9 cellular contexts compared by ENCODE assay signal in the genomic region with DNA sequence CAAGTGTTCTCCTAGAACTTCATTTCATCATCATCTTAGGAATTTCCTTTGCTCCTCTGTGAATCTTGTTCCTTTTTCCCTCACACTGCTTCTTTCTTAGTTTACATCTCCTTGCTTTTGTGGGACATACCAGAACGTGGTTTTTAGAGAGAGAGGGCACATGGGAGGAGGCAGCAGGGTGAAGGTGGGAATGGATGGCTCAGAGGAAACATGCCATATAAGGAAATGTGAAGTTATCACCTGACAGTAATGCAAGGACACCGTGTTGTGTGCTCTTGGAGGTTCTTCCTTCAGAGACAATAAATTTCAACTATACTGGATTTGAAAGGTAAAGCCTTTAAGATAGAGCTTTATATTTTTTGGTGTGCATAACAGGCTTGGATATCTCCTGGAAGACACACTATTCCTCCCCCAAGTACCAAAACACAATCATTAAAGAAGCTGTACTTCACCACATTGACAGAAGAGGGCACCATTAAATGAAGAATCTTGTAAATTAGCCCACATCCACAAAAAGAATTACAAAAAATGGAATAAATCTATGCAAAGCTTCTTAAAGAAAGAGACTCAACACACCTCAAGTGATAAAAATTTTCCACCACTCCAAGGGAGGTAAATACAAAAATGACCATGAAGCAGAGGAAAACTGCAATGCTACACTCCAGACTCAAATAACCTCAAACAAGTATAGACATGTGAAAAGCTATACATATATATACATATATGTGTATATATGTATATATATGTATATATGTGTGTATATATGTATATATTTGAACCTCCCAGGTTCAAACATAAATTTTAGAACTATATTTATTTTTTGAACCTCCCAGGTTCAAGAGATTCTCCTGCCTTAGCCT. TPM values are rescaled to one million over a fixed set of nuclear protein-coding genes. Genes with fewer than 3 reads are reported as not detected.
A peak's percentile ranks its signal among the peaks of the same experiment; 100 is the strongest.
DNase-seq lines count a peak whose midpoint lies in the region; ATAC-seq and TF ChIP-seq lines count a peak whose summit lies in the region.
"Had no signal": no experiment of that assay in that cellular context is flagged by ENCODE, and none has a peak within 500 bp of the region (broad histone marks: within the 10 kb centered on the region; RNA-seq: fewer than 3 reads in every experiment).

No MANE protein-coding gene starts in this region.

- no peak for TF ChIP-seq POLR2A in lower leg skin (IDR thresholded peaks at IDR 0.05)

- no peaks in the 10 kb centered on the region for H3K36me3 ChIP-seq in CD4-positive, CD25-positive, alpha-beta regulatory T cell (ENCODE audit: control insufficient read depth, insufficient read depth, low read length)
- H3K36me3 ChIP-seq in SK-N-SH (replicated peaks in 1 of 2; ENCODE audit: control insufficient read depth in 1 of 2, insufficient read depth in 2 of 2, low read length in 1 of 2) = no peaks in the 10 kb centered on the region
- H3K36me3 ChIP-seq in thoracic aorta = no peaks in the 10 kb centered on the region

- H3K9me2 ChIP-seq in SK-N-SH = no peaks in the 10 kb centered on the region

- no peaks in the 10 kb centered on the region for H3K79me2 ChIP-seq in SK-N-SH (ENCODE audit: insufficient read depth)

- CTCF ChIA-PET in SK-N-SH (lab: Yijun Ruan, JAX) = interaction anchor here (0.6 to 4.2 kb wide), 27 partner anchors 10 to 602 kb away, joined by 3 to 60 read pairs (median 4); a partner anchor contains a TSS

- no peak overlapping the region for H3K4me3 Mint-ChIP-seq in CD4-positive, CD25-positive, alpha-beta regulatory T cell
- H3K4me3 Mint-ChIP-seq: T-helper 1 cell treated with Interleukin-12 subunit alpha and Interleukin-12 subunit beta and Interleukin-4 antibody, amounts not matched to agents 30 μg/mL and 1 μg/mL, for 36 hours had no signal

- TF ChIP-seq RAD21 in SK-N-SH (IDR thresholded peaks at IDR 0.05; ENCODE audit: low read length) = peak; percentile 60

- TF ChIP-seq CTCF in SK-N-SH (IDR thresholded peaks at IDR 0.05) (peak; percentile 70), thoracic aorta (IDR thresholded peaks at IDR 0.05) (peak; percentile 59), lower leg skin (IDR thresholded peaks at IDR 0.05) (no peak)

- ATAC-seq in CD4-positive, CD25-positive, alpha-beta regulatory T cell (ENCODE audit: low read depth in 2 of 2) = peak in 1 of 2 donors; percentile 45
- ATAC-seq in GM19043 (IDR thresholded peaks at IDR 0.05; ENCODE audit: low read depth, unreplicated experiment) (peak; percentile 49), thoracic aorta (ENCODE audit: insufficient number of reproducible peaks, low FRiP score, low read depth) (no peak), GM21528 (IDR thresholded peaks at IDR 0.05; ENCODE audit: low FRiP score, unreplicated experiment) (no peak), HG02970 (IDR thresholded peaks at IDR 0.05; ENCODE audit: low FRiP score, unreplicated experiment) (no peak)

- peak overlapping the region in 1 of 3 donors; percentile 47 for H3K27ac Mint-ChIP-seq in CD4-positive, CD25-positive, alpha-beta regulatory T cell

- peak overlapping the region; percentile 15 for H3K4me3 ChIP-seq in CD4-positive, CD25-positive, alpha-beta regulatory T cell (ENCODE audit: low read depth, low read length)
- H3K4me3 ChIP-seq in SK-N-SH (ENCODE audit: low read depth in 2 of 2, low read length in 1 of 2) = no peak overlapping the region; a peak in 1 of 4 replicates
- no peak overlapping the region for H3K4me3 ChIP-seq in thoracic aorta
- H3K4me3 ChIP-seq in lower leg skin (ENCODE audit: low read depth, poor library complexity, severe bottlenecking) = no peak overlapping the region

- H3K4me1 ChIP-seq in CD4-positive, CD25-positive, alpha-beta regulatory T cell (ENCODE audit: control insufficient read depth, insufficient read depth, low read length, poor library complexity, severe bottlenecking) = no peaks in the 10 kb centered on the region
- H3K4me1 ChIP-seq in SK-N-SH (ENCODE audit: control insufficient read depth in 1 of 2, insufficient read depth in 2 of 2, low read depth in 1 of 2, low read length in 1 of 2) = no peaks in the 10 kb centered on the region
- peaks cover 0 to 11% of the 10 kb centered on the region in 2 donors for H3K4me1 ChIP-seq in thoracic aorta (ENCODE audit: control insufficient read depth in 1 of 2, low read depth in 2 of 2)

- H3K9me3 Mint-ChIP-seq in CD4-positive, CD25-positive, alpha-beta regulatory T cell = no peaks in the 10 kb centered on the region
- H3K9me3 Mint-ChIP-seq: T-helper 1 cell treated with Interleukin-12 subunit alpha and Interleukin-12 subunit beta and Interleukin-4 antibody, amounts not matched to agents 30 μg/mL and 1 μg/mL, for 36 hours had no signal

- POLR2A ChIA-PET in SK-N-SH (lab: Yijun Ruan, JAX) = no interaction called here

- H3K4me2 ChIP-seq in SK-N-SH = no peak overlapping the region

- H3F3A ChIP-seq in SK-N-SH (replicated peaks; ENCODE audit: insufficient read depth) = no peaks in the 10 kb centered on the region

- no peaks in the 10 kb centered on the region for H3K36me3 Mint-ChIP-seq in CD4-positive, CD25-positive, alpha-beta regulatory T cell

- no peaks in the 10 kb centered on the region for H3K9me3 ChIP-seq in CD4-positive, CD25-positive, alpha-beta regulatory T cell (ENCODE audit: control insufficient read depth in 2 of 2, low read length in 2 of 2)
- H3K9me3 ChIP-seq in SK-N-SH = no peaks in the 10 kb centered on the region
- no peaks in the 10 kb centered on the region for H3K9me3 ChIP-seq in thoracic aorta

- no peak for TF ChIP-seq EP300 in SK-N-SH (IDR thresholded peaks at IDR 0.05; ENCODE audit: borderline replicate concordance in 1 of 2, low read depth in 1 of 2, low read length in 1 of 2)

- H3K4me1 Mint-ChIP-seq in CD4-positive, CD25-positive, alpha-beta regulatory T cell = peaks cover 3 to 11% (median 6%) of the 10 kb centered on the region in 4 donors

- H2AFZ ChIP-seq in SK-N-SH (ENCODE audit: low read depth) = 0 out of 2 replicates have a peak overlapping the region, but pooled peaks have one; percentile 30

- no peaks in the 10 kb centered on the region for H3K27me3 Mint-ChIP-seq in CD4-positive, CD25-positive, alpha-beta regulatory T cell

- H3K27me3 ChIP-seq in CD4-positive, CD25-positive, alpha-beta regulatory T cell (ENCODE audit: control insufficient read depth, insufficient read depth, low read length) = no peaks in the 10 kb centered on the region
- H3K27me3 ChIP-seq in SK-N-SH (ENCODE audit: insufficient read depth) (no peaks in the 10 kb centered on the region), thoracic aorta (replicated peaks; ENCODE audit: insufficient read depth) (no peaks in the 10 kb centered on the region)

- no peak overlapping the region for H3K27ac ChIP-seq in CD4-positive, CD25-positive, alpha-beta regulatory T cell (ENCODE audit: insufficient read depth, low read length, poor library complexity, severe bottlenecking)
- no peak overlapping the region for H3K27ac ChIP-seq in SK-N-SH (ENCODE audit: low read depth in 2 of 2, low read length in 1 of 2)
- H3K27ac ChIP-seq in thoracic aorta = no peak overlapping the region

- WGBS in SK-N-SH (ENCODE audit: low lambda C conversion rate) = 15% methylated on average over 2 of the region's 2 CpGs
- whole genome bisulfite sequencing in lower leg skin, 2 donors = 29 to 42% methylated on average over 2 of the region's 2 CpGs

- no peaks in the 10 kb centered on the region for H4K20me1 ChIP-seq in SK-N-SH (ENCODE audit: insufficient read depth)

- DNase-seq in CD4-positive, CD25-positive, alpha-beta regulatory T cell = peak in 2 of 3 donors; percentile 52 to 66
- DNase-seq in SK-N-SH (peak; percentile 16), germinal center (ENCODE audit: low spot score) (peak; percentile 20), thoracic aorta (ENCODE audit: low spot score) (no peak), lower leg skin (ENCODE audit: low spot score in 2 of 2) (no peak)

- intact Hi-C loops in lower leg skin (cut with DNase I; ENCODE audit: low total_unique reads) = no loop called here

- H3K9ac ChIP-seq in SK-N-SH = no peak overlapping the region

TF ChIP-seq in SK-N-SH, 30 proteins besides CTCF, POLR2A, EP300 and RAD21:
- TF ChIP-seq CHD2 (IDR thresholded peaks at IDR 0.05; ENCODE audit: low read length, partially characterized antibody) (no peak), SMC3 (IDR thresholded peaks at IDR 0.05; ENCODE audit: low read depth, low read length) (0 out of 2 replicates have a peak, but pooled peaks have one; percentile 27)

RNA-seq across cellular contexts. Expression of a gene that starts 26.1 kb away (rescaled TPM):
- total RNA-seq in CD4-positive, CD25-positive, alpha-beta regulatory T cell = 4.2 TPM
- polyA plus RNA-seq in CD4-positive, CD25-positive, alpha-beta regulatory T cell = 10 to 100 TPM; 23.2 to 43.7 (median 29.8) TPM
- 21.0 and 25.3 TPM in 2 replicates for polyA plus RNA-seq in SK-N-SH (2012; rRNA removed)
- 24.3 and 26.4 TPM in 2 replicates for polyA plus RNA-seq in SK-N-SH (2012; cell fraction: cytosol; rRNA removed)
- 6.4 and 8.6 TPM in 2 replicates for polyA plus RNA-seq in SK-N-SH (2012; cell fraction: nucleus; rRNA removed)
- 10 to 100 TPM; 20.0 to 23.1 TPM for total RNA-seq in thoracic aorta
- 10 to 100 TPM in 2 of 4 donors, 1 to 10 TPM in 2; 3.0 to 29.8 (median 11.6) TPM for total RNA-seq in lower leg skin

Comparison
In these comparisons a context has a peak if more than half of its experiments do, and no peak if none do; other contexts are left out.
1. DNase-seq: peak in CD4-positive, CD25-positive, alpha-beta regulatory T cell (2 of 3), SK-N-SH (single experiment) and germinal center (single experiment); none in thoracic aorta (single experiment) and lower leg skin (0 of 2).
2. CTCF ChIP-seq: peak in SK-N-SH (single experiment) and thoracic aorta (single experiment); none in lower leg skin (0 of 3).